1 cellular context compared by ENCODE assay signal in the genomic region with DNA sequence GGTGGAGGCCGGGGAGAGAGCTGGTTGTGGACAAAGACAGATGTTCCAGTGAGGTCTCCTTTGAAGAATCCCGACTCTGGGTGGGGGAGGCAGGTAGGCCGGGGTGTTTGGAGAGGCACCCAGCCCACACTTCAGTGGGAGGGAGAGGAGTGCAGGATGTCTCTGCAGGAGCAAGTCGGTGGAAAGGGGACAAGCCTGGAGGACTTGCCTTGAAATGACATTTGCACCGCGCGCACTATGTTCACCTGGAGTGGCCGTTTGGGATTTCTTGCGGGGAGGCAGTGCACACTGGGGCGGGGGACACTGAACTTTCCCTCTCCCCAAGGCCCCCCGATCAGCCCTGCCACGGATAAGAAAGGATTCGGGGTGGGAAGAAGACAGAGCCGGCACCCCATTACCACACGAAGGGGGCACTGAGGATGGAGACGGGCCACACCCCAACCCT.
A peak's percentile ranks its signal among the peaks of the same experiment; 100 is the strongest.
TF ChIP-seq lines count a peak whose summit lies in the region.

No MANE protein-coding gene starts in this region.

TF ChIP-seq in K562, 482 proteins besides CTCF, POLR2A, EP300 and RAD21 (continued from another document):
- TF ChIP-seq CTBP1 (IDR thresholded peaks at IDR 0.05; ENCODE audit: borderline replicate concordance) = peak; percentile 43
